In the genomic region with DNA sequence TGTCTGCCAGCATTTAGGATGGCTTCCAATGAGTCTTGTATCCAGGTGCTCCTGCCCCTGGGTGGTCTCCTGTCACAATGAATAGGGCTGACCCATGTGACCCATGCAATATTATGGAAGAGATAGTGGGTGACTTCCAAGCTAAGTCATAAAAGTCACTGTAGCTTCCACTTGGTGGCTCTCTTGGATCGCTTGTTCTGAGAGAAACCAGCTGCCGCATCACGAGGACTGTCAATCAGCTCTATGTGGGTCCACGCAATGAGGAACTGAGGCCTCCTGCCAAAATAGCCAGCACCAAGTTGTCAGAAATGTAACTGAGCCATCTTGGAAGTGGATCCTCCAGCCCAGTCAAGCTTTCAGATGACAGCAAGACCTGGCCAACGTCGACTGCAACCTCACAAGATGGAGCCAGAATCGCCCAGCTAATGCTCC, we compare ENCODE assay signal across 8 cellular contexts. TPM values are rescaled to one million over a fixed set of nuclear protein-coding genes. Genes with fewer than 3 reads are reported as not detected.
A peak's percentile ranks its signal among the peaks of the same experiment; 100 is the strongest.
DNase-seq lines count a peak whose midpoint lies in the region; ATAC-seq and TF ChIP-seq lines count a peak whose summit lies in the region.

No MANE protein-coding gene starts in this region.

- H3K27ac Mint-ChIP-seq in CD8-positive, alpha-beta T cell, result no peak overlapping the region

- POLR2A ChIA-PET in CD8-positive, alpha-beta T cell (lab: Charles Lee), result no interaction called here

- no peaks in the 10 kb centered on the region for H3K27me3 ChIP-seq in OCI-LY1 (ENCODE audit: insufficient read depth, low read length)
- H3K27me3 ChIP-seq in osteoblast (ENCODE audit: insufficient read depth, low read length), result no peaks in the 10 kb centered on the region
- no peaks in the 10 kb centered on the region for H3K27me3 ChIP-seq in CD8-positive, alpha-beta T cell (ENCODE audit: insufficient read depth, low read length)
- H3K27me3 ChIP-seq in HAP-1 (ENCODE audit: low read depth), result no peaks in the 10 kb centered on the region

- in situ Hi-C loops in HAP-1 (cut with MboI; ENCODE audit: low sequenced_read_pairs), result no loop called here

- H3K27me3 Mint-ChIP-seq in CD8-positive, alpha-beta T cell (ENCODE audit: low read depth), result no peaks in the 10 kb centered on the region

- H3K9me3 Mint-ChIP-seq in CD8-positive, alpha-beta T cell, result no peaks in the 10 kb centered on the region

- H3F3A ChIP-seq in OCI-LY1 (ENCODE audit: insufficient read depth, low read length), result no peaks in the 10 kb centered on the region

- H3K9me3 ChIP-seq in OCI-LY1 (ENCODE audit: low read length) (no peaks in the 10 kb centered on the region), osteoblast (ENCODE audit: low read depth, low read length) (no peaks in the 10 kb centered on the region), HAP-1 (no peaks in the 10 kb centered on the region)
- H3K9me3 ChIP-seq in CD8-positive, alpha-beta T cell (ENCODE audit: low read length), result no peaks in the 10 kb centered on the region

- CTCF ChIA-PET in CD8-positive, alpha-beta T cell (lab: Charles Lee), result interaction anchor here (0.9 to 13.6 kb wide), 6 partner anchors 29 to 449 kb away, joined by 3 to 168 read pairs (median 5); partner anchors contain the start of gene SYS1

- H3K36me3 Mint-ChIP-seq in CD8-positive, alpha-beta T cell, result no peaks in the 10 kb centered on the region

- no peaks in the 10 kb centered on the region for H3K9me2 ChIP-seq in OCI-LY1 (ENCODE audit: low read depth, low read length)

- no peaks in the 10 kb centered on the region for H3K79me2 ChIP-seq in OCI-LY1 (ENCODE audit: insufficient read depth, low read length)
- peaks cover 2% of the 10 kb centered on the region for H3K79me2 ChIP-seq in osteoblast (ENCODE audit: insufficient read depth, low read length)

- H3K36me3 ChIP-seq in OCI-LY1 (ENCODE audit: insufficient read depth, low read length) (no peaks in the 10 kb centered on the region), osteoblast (ENCODE audit: insufficient read depth, low read length) (peaks cover 34% of the 10 kb centered on the region), HAP-1 (replicated peaks) (no peaks in the 10 kb centered on the region)
- H3K36me3 ChIP-seq in CD8-positive, alpha-beta T cell (ENCODE audit: insufficient read depth, low read length), result no peaks in the 10 kb centered on the region

- H4K20me1 ChIP-seq in OCI-LY1 (ENCODE audit: insufficient read depth, low read length), result no peaks in the 10 kb centered on the region
- peaks cover 23% of the 10 kb centered on the region for H4K20me1 ChIP-seq in osteoblast (ENCODE audit: insufficient read depth, low read length)

- H3K4me3 ChIP-seq in OCI-LY1 (ENCODE audit: low read depth, low read length, poor library complexity, severe bottlenecking) (no peak overlapping the region), osteoblast (ENCODE audit: insufficient read depth, low read length) (no peak overlapping the region), HAP-1 (no peak overlapping the region)
- H3K4me3 ChIP-seq in CD8-positive, alpha-beta T cell (ENCODE audit: low read depth, low read length), result no peak overlapping the region

- no peak overlapping the region for H3K4me2 ChIP-seq in OCI-LY1 (ENCODE audit: low read length)
- H3K4me2 ChIP-seq in osteoblast (ENCODE audit: insufficient read depth, low read length), result no peak overlapping the region

- H3K4me1 ChIP-seq in OCI-LY1 (ENCODE audit: insufficient read depth, low read length, severe bottlenecking) (peaks cover 5% of the 10 kb centered on the region), osteoblast (ENCODE audit: insufficient read depth, low read length) (no peaks in the 10 kb centered on the region), HAP-1 (no peaks in the 10 kb centered on the region)
- H3K4me1 ChIP-seq in CD8-positive, alpha-beta T cell (ENCODE audit: insufficient read depth, low read length), result peaks cover 26% of the 10 kb centered on the region

- no peak overlapping the region for H3K27ac ChIP-seq in OCI-LY1 (ENCODE audit: low read depth, low read length, poor library complexity, severe bottlenecking)
- peak overlapping the region; percentile 47 for H3K27ac ChIP-seq in epithelial cell of prostate
- no peak overlapping the region for H3K27ac ChIP-seq in osteoblast (ENCODE audit: low read depth, low read length)
- H3K27ac ChIP-seq in CD8-positive, alpha-beta T cell (ENCODE audit: low read depth, low read length), result no peak overlapping the region

- H3K4me3 Mint-ChIP-seq in CD8-positive, alpha-beta T cell, result no peak overlapping the region

- H3K4me1 Mint-ChIP-seq in CD8-positive, alpha-beta T cell (ENCODE audit: low read depth), result peaks cover 17% of the 10 kb centered on the region

- DNase-seq in SIG-M5 treated with dmso at 0.1 percent for 504 hours (lab: John Stamatoyannopoulos, UW; ENCODE audit: unreplicated experiment) (peak; percentile 79), SIG-M5 (lab: John Stamatoyannopoulos, UW) (no peak), epithelial cell of prostate (ENCODE audit: low read depth, low spot score) (no peak), osteoblast (ENCODE audit: insufficient read length, low spot score, missing footprints) (peak; percentile 73), HAP-1 (ENCODE audit: low spot score in 2 of 2) (no peak), AG20443 (ENCODE audit: low spot score) (no peak)
- no peak for DNase-seq in CD8-positive, alpha-beta T cell

- intact Hi-C loops in CD8-positive, alpha-beta T cell (cut with DNase I, micrococcal nuclease), result no loop called here

- ATAC-seq in CD8-positive, alpha-beta T cell, result no peak

- TF ChIP-seq CTCF in OCI-LY1 (IDR thresholded peaks at IDR 0.05; ENCODE audit: low read length) (peak; percentile 57), osteoblast (IDR thresholded peaks at IDR 0.05; ENCODE audit: extremely low read depth, low read depth, low read length) (peak; percentile 31)
- no peak for TF ChIP-seq CTCF in CD8-positive, alpha-beta T cell (IDR thresholded peaks at IDR 0.05)

- no peak overlapping the region for H3K9ac ChIP-seq in OCI-LY1 (ENCODE audit: low read length)

- H2AFZ ChIP-seq in OCI-LY1 (ENCODE audit: low read length) (no peak overlapping the region), osteoblast (ENCODE audit: low read length) (no peak overlapping the region)

RNA-seq across cellular contexts. Expression of gene MATN4, which starts 14.9 kb away (rescaled TPM):
- total RNA-seq in osteoblast, result under 0.01 TPM in 1 of 2 replicates, not detected in the other
- not detected for total RNA-seq in CD8-positive, alpha-beta T cell

RNA-seq across cellular contexts. Expression of gene RBPJL, which starts 16.3 kb away (rescaled TPM):
- not detected in 2 replicates for total RNA-seq in osteoblast
- not detected for total RNA-seq in CD8-positive, alpha-beta T cell

RNA-seq across cellular contexts. Expression of gene SDC4, which starts 25.3 kb away (rescaled TPM):
- total RNA-seq in osteoblast, result 182 and 267 TPM in 2 replicates
- 1 to 10 TPM; 1.1 TPM for total RNA-seq in CD8-positive, alpha-beta T cell

RNA-seq across cellular contexts. Expression of gene SYS1, which starts 40.0 kb away (rescaled TPM):
- total RNA-seq in osteoblast, result 26.5 and 31.8 TPM in 2 replicates
- 100 to 1,000 TPM; 111 to 116 TPM for total RNA-seq in CD8-positive, alpha-beta T cell

RNA-seq across cellular contexts. Expression of gene TP53TG5, which starts 55.2 kb away (rescaled TPM):
- not detected in 2 replicates for total RNA-seq in osteoblast
- under 1 TPM in 1 of 2 experiments, not detected in 1; 0.31 TPM for total RNA-seq in CD8-positive, alpha-beta T cell

Comparison
In these comparisons a context has a peak if more than half of its experiments do, and no peak if none do; other contexts are left out.
1. DNase-seq: peak in SIG-M5 treated with dmso at 0.1 percent for 504 hours (single experiment) and osteoblast (single experiment); none in SIG-M5 (single experiment), epithelial cell of prostate (single experiment), CD8-positive, alpha-beta T cell (0 of 7), HAP-1 (0 of 2) and AG20443 (single experiment).
2. RNA of gene SDC4, which starts 25.3 kb away (total RNA-seq): 182 to 267 TPM in osteoblast; 1.1 TPM in CD8-positive, alpha-beta T cell; every median in the first group is over 10 times any median in the second.